ENCODE assay signal across 9 cellular contexts in genomic region chr12:45257185-45257585, GRCh38. TPM values are rescaled to one million over a fixed set of nuclear protein-coding genes. Genes with fewer than 3 reads are reported as not detected.
DNase-seq lines count a peak whose midpoint lies in the region; ATAC-seq, FAIRE-seq and TF ChIP-seq lines count a peak whose summit lies in the region.
"Had no signal": no experiment of that assay in that cellular context is flagged by ENCODE, and none has a peak within 500 bp of the region (broad histone marks: within the 10 kb centered on the region; RNA-seq: fewer than 3 reads in every experiment).

No MANE protein-coding gene starts in this region.

- H3K4me2 ChIP-seq in K562 (ENCODE audit: insufficient read depth, low read length) (no peak overlapping the region), PC-3 (ENCODE audit: low read length) (no peak overlapping the region)

- H4K20me1 ChIP-seq in K562 (replicated peaks; ENCODE audit: control insufficient read depth, insufficient read depth, low read length) (no peaks in the 10 kb centered on the region), PC-3 (ENCODE audit: low read length) (no peaks in the 10 kb centered on the region)

- TF ChIP-seq RAD21 in K562 (CRISPR knock-in tag; conservative IDR thresholded peaks at IDR 0.05 in 1 of 2, IDR thresholded peaks at IDR 0.05 in 1 of 2): no peak

- no peak for TF ChIP-seq POLR2A in K562 (conservative IDR thresholded peaks at IDR 0.05)

- WGBS in K562 (ENCODE audit: insufficient coverage, low coverage, missing lambda C conversion rate): 48% methylated on average over 4 of the region's 4 CpGs

- H3K9me3 ChIP-seq in K562 (replicated peaks; ENCODE audit: control insufficient read depth, insufficient read depth, low read depth, low read length): no peaks in the 10 kb centered on the region
- no peaks in the 10 kb centered on the region for H3K9me3 ChIP-seq in PC-3 (ENCODE audit: low read length)
- H3K9me3 ChIP-seq: adrenal gland had no signal

- no peaks in the 10 kb centered on the region for H3F3A ChIP-seq in PC-3 (ENCODE audit: low read length, unreplicated experiment)

- H3K9me1 ChIP-seq in K562 (ENCODE audit: control insufficient read depth, insufficient read depth, low read length): no peaks in the 10 kb centered on the region

- ATAC-seq in GM21367 (IDR thresholded peaks at IDR 0.05; ENCODE audit: unreplicated experiment) (peak; percentile 85), HG03354 (IDR thresholded peaks at IDR 0.05; ENCODE audit: poor library complexity, severe bottlenecking, unreplicated experiment) (peak; percentile 90), K562 (peak; percentile 45), PC-3 (no peak)

- no TSS peak for BruUV-seq in K562 (replicated peaks; lab: Mats Ljungman, UMichigan)
- BruUV-seq in PC-3 (replicated peaks; lab: Mats Ljungman, UMichigan): no TSS peak

- CTCF ChIA-PET in K562 (lab: Yijun Ruan, JAX; ENCODE audit: low intra/inter-chr PET ratio) (no interaction called here), PC-3 (lab: Charles Lee) (no interaction called here)

- no peak overlapping the region for H2AFZ ChIP-seq in K562 (ENCODE audit: low read depth, low read length)
- no peak overlapping the region for H2AFZ ChIP-seq in PC-3 (ENCODE audit: low read length)

- TF ChIP-seq CTCF in GM10266 (IDR thresholded peaks at IDR 0.05; ENCODE audit: control insufficient read depth, insufficient read depth, low read depth, missing control alignments): peak; percentile 2
- no peak for TF ChIP-seq CTCF in K562 (IDR thresholded peaks at IDR 0.05 in 2 of 3, conservative IDR thresholded peaks at IDR 0.05 in 1 of 3; ENCODE audit: insufficient read depth in 2 of 3, low read depth in 1 of 3, low read length in 3 of 3)
- TF ChIP-seq CTCF in PC-3 (conservative IDR thresholded peaks at IDR 0.05; ENCODE audit: low read depth, low read length): no peak

- FAIRE-seq in K562 (lab: Jason Lieb, UNC): no peak

- H3K9ac ChIP-seq in K562 (ENCODE audit: insufficient read depth in 1 of 2, low read depth in 2 of 2, low read length in 2 of 2) (no peak overlapping the region), PC-3 (ENCODE audit: low read length) (no peak overlapping the region)

- no peaks in the 10 kb centered on the region for H3K79me2 ChIP-seq in K562 (ENCODE audit: control insufficient read depth, insufficient read depth, low read length)
- no peaks in the 10 kb centered on the region for H3K79me2 ChIP-seq in PC-3 (ENCODE audit: low read length)

- TF ChIP-seq EP300 in K562 (IDR thresholded peaks at IDR 0.05; ENCODE audit: low read length): no peak

- H3K4me3 ChIP-seq in K562: no peak overlapping the region
- H3K4me3 ChIP-seq in PC-3 (ENCODE audit: low read length): no peak overlapping the region
- H3K4me3 ChIP-seq: adrenal gland had no signal

- H3K36me3 ChIP-seq in K562 (ENCODE audit: control insufficient read depth, insufficient read depth, low read length) (no peaks in the 10 kb centered on the region; the same call in 1 of the 3 replicates), PC-3 (ENCODE audit: low read depth, low read length) (no peaks in the 10 kb centered on the region)
- H3K36me3 ChIP-seq: adrenal gland had no signal

- H3K4me1 ChIP-seq in K562 (replicated peaks in 1 of 2; ENCODE audit: control insufficient read depth in 2 of 2, insufficient read depth in 2 of 2, low read length in 2 of 2): peaks cover 4 to 15% of the 10 kb centered on the region in 2 experiments; a peak in 2 of 5 replicates
- H3K4me1 ChIP-seq in PC-3 (ENCODE audit: insufficient read depth, low read length): peaks cover 10% of the 10 kb centered on the region; the same call in 1 of the 2 replicates

- no peak overlapping the region for H3K27ac ChIP-seq in K562 (ENCODE audit: extremely low read depth, low read depth, low read length)
- no peak overlapping the region for H3K27ac ChIP-seq in PC-3 (ENCODE audit: low read length)
- H3K27ac ChIP-seq: adrenal gland had no signal

- POLR2A ChIA-PET in K562 (lab: Yijun Ruan, JAX) (no interaction called here), PC-3 (lab: Charles Lee; ENCODE audit: unreplicated experiment) (no interaction called here)

- H3K27me3 ChIP-seq in K562 (ENCODE audit: control insufficient read depth in 2 of 2, insufficient read depth in 2 of 2, low read length in 2 of 2) (no peaks in the 10 kb centered on the region), PC-3 (ENCODE audit: low read length) (no peaks in the 10 kb centered on the region)
- H3K27me3 ChIP-seq: adrenal gland had no signal

- intact Hi-C loops in K562 (cut with micrococcal nuclease) (no loop called here), PC-3 (cut with micrococcal nuclease) (no loop called here)

- H3K9me2 ChIP-seq in PC-3 (replicated peaks; ENCODE audit: low read length): no peaks in the 10 kb centered on the region

- DNase-seq in GM10266 (ENCODE audit: extremely low spot score) (peak; percentile 42), K562 (ENCODE audit: extremely low read depth in 1 of 4, low spot score in 3 of 4) (no peak), KG1 (lab: John Stamatoyannopoulos, UW) (no peak), T-helper 2 cell (no peak), HK-2 (ENCODE audit: unreplicated experiment) (no peak), PC-3 (no peak)
- DNase-seq: adrenal gland had no signal

- in situ Hi-C loops in K562 (cut with MboI): no loop called here

TF ChIP-seq in K562, 482 proteins besides CTCF, POLR2A, EP300 and RAD21:
- TF ChIP-seq CHD4 (IDR thresholded peaks at IDR 0.05; ENCODE audit: insufficient read depth, insufficient replicate concordance, low read depth, low read length, poor library complexity, severe bottlenecking) (no peak), KDM4B (IDR thresholded peaks at IDR 0.05; ENCODE audit: borderline replicate concordance in 2 of 2, low read depth in 1 of 2) (no peak), SPI1 (IDR thresholded peaks at IDR 0.05; ENCODE audit: borderline replicate concordance, low read depth, low read length) (peak; percentile 96), CTBP1 (IDR thresholded peaks at IDR 0.05; ENCODE audit: borderline replicate concordance) (peak; percentile 49; the same call in 1 of the 2 replicates), SIN3B (IDR thresholded peaks at IDR 0.05; ENCODE audit: low read depth) (no peak), KHSRP (IDR thresholded peaks at IDR 0.05) (no peak), ZNF134 (CRISPR knock-in tag; conservative IDR thresholded peaks at IDR 0.05) (no peak), GATAD2A (IDR thresholded peaks at IDR 0.05) (0 out of 2 replicates have a peak, but pooled peaks have one; percentile 29), SMARCE1 (IDR thresholded peaks at IDR 0.05) (0 out of 2 replicates have a peak, but pooled peaks have one; percentile 21), HMGN3 (IDR thresholded peaks at IDR 0.05; ENCODE audit: borderline replicate concordance, extremely low read depth, insufficient read length, low read depth, low read length) (no peak), PKNOX1 (IDR thresholded peaks at IDR 0.05) (peak; percentile 21; the same call in 1 of the 2 replicates), EHMT2 (IDR thresholded peaks at IDR 0.05) (0 out of 2 replicates have a peak, but pooled peaks have one; percentile 28)

RNA-seq across cellular contexts. Expression of gene ANO6, which starts 41.3 kb away (rescaled TPM):
- 21.5 and 44.0 TPM in 2 replicates for total RNA-seq in K562 (2011; cell fraction: chromatin; rRNA removed; ENCODE audit: low replicate concordance)
- 16.0 and 17.0 TPM in 2 replicates for total RNA-seq in K562 (2011; cell fraction: nucleolus; rRNA removed)
- total RNA-seq in K562 (2011; cell fraction: nucleoplasm; rRNA removed): 30.9 and 54.3 TPM in 2 replicates
- total RNA-seq in K562 (2014; rRNA removed): 13.1 and 17.0 TPM in 2 replicates
- total RNA-seq in K562 (2014; rRNA removed; fragmentation: Illumina TruSeq; extraction: Trizol): 23.8 and 25.6 TPM in 2 replicates
- 23.1 and 24.7 TPM in 2 replicates for total RNA-seq in K562 (2015; rRNA removed; fragmentation: Illumina TruSeq; extraction: Trizol)
- total RNA-seq in K562 (2021): 19.0 and 20.3 TPM in 2 replicates
- 19.3 and 23.4 TPM in 2 replicates for polyA plus RNA-seq in K562 (2011; rRNA removed)
- 8.7 and 16.6 TPM in 2 replicates for polyA plus RNA-seq in K562 (2011; cell fraction: cytosol; rRNA removed)
- 13.9 and 18.2 TPM in 2 replicates for polyA plus RNA-seq in K562 (2011; cell fraction: nucleus; rRNA removed)
- 14.9 and 22.1 TPM in 2 replicates for polyA plus RNA-seq in K562 (2012)
- polyA plus RNA-seq in K562 (2014; fragmentation: Illumina TruSeq; extraction: Trizol): 17.2 and 21.1 TPM in 2 replicates
- polyA plus RNA-seq in K562 (2014; fragmentation: Nextera tagmentation; extraction: Ambion mirVana): 1 to 10 TPM; 3.5 to 5.6 TPM
- polyA plus RNA-seq in K562 (2014; rRNA removed): 10.4 and 14.0 TPM in 2 replicates
- 43.1 and 45.6 TPM in 2 replicates for polyA minus RNA-seq in K562 (2011; rRNA and poly(A)+ RNA removed)
- polyA minus RNA-seq in K562 (2011; cell fraction: cytosol; rRNA and poly(A)+ RNA removed): 13.6 and 18.3 TPM in 2 replicates
- polyA minus RNA-seq in K562 (2011; cell fraction: nucleus; rRNA and poly(A)+ RNA removed): 19.4 and 34.4 TPM in 2 replicates
- 18.1 and 23.0 TPM in 2 replicates for total RNA-seq in PC-3 (2014; rRNA removed)
